In the genomic region with DNA sequence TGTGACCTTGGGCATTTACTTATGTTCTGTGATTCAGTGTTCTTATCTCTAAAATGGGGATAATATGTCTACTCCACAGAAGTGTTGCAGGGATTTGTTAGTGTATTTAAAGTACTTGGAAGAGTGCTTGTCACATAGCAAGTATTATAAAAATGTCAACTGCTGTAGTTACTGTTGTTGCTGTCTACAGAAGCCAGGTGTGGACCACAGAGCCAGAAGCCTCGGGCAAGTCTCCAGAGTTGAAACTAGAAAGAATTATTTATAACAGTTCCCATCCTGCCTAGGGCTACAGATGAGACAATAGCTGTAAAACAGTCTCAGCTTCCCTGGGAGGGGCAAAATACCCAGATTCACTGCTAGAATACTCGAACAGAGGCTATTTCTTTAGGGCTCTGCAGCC, we compare ENCODE assay signal across 2 cellular contexts.
TF ChIP-seq lines count a peak whose summit lies in the region.

No MANE protein-coding gene starts in this region.

TF ChIP-seq in GM12878, 131 proteins besides CTCF, POLR2A, EP300 and RAD21:
- TF ChIP-seq MEF2A (IDR thresholded peaks at IDR 0.05; ENCODE audit: insufficient read depth, low read depth, low read length) (0 out of 2 replicates have a peak, but pooled peaks have one; percentile 12), RB1 (IDR thresholded peaks at IDR 0.05; ENCODE audit: borderline replicate concordance) (no peak), MEF2B (IDR thresholded peaks at IDR 0.05; ENCODE audit: partially characterized antibody, poor library complexity, severe bottlenecking) (no peak), SUZ12 (IDR thresholded peaks at IDR 0.05; ENCODE audit: unreplicated experiment) (no peak), HDAC6 (IDR thresholded peaks at IDR 0.05; ENCODE audit: unreplicated experiment) (no peak), FOS (IDR thresholded peaks at IDR 0.05; ENCODE audit: borderline replicate concordance, extremely low read depth, insufficient read length) (no peak), CREM (IDR thresholded peaks at IDR 0.05; ENCODE audit: low read depth) (no peak), CHD4 (IDR thresholded peaks at IDR 0.05) (no peak), POU2F2 (IDR thresholded peaks at IDR 0.05; ENCODE audit: borderline replicate concordance, low read depth, low read length) (no peak), ZNF217 (IDR thresholded peaks at IDR 0.05) (no peak), ZNF274 (IDR thresholded peaks at IDR 0.05; ENCODE audit: insufficient read depth, insufficient read length) (no peak), MYC (IDR thresholded peaks at IDR 0.05; ENCODE audit: insufficient read depth, insufficient read length, insufficient replicate concordance, low read length, severe bottlenecking) (no peak), TAF1 (IDR thresholded peaks at IDR 0.05; ENCODE audit: borderline replicate concordance, low read depth, low read length) (no peak), ZNF622 (IDR thresholded peaks at IDR 0.05) (no peak), RUNX3 (IDR thresholded peaks at IDR 0.05; ENCODE audit: low read length) (peak; percentile 13; the same call in 1 of the 2 replicates), TCF7 (IDR thresholded peaks at IDR 0.05; ENCODE audit: borderline replicate concordance) (no peak), GATAD2B (conservative IDR thresholded peaks at IDR 0.05; ENCODE audit: low read depth) (no peak), YY1 (IDR thresholded peaks at IDR 0.05; ENCODE audit: low read depth, low read length) (no peak), EGR1 (IDR thresholded peaks at IDR 0.05; ENCODE audit: borderline replicate concordance in 1 of 2, low read depth in 2 of 2, low read length in 2 of 2) (no peak), RAD51 (IDR thresholded peaks at IDR 0.05) (no peak), BMI1 (IDR thresholded peaks at IDR 0.05; ENCODE audit: borderline replicate concordance) (no peak), EED (IDR thresholded peaks at IDR 0.05; ENCODE audit: low read depth) (0 out of 2 replicates have a peak, but pooled peaks have one; percentile 45), NR2C1 (IDR thresholded peaks at IDR 0.05) (no peak)
- TF ChIP-seq, protein P1, sequence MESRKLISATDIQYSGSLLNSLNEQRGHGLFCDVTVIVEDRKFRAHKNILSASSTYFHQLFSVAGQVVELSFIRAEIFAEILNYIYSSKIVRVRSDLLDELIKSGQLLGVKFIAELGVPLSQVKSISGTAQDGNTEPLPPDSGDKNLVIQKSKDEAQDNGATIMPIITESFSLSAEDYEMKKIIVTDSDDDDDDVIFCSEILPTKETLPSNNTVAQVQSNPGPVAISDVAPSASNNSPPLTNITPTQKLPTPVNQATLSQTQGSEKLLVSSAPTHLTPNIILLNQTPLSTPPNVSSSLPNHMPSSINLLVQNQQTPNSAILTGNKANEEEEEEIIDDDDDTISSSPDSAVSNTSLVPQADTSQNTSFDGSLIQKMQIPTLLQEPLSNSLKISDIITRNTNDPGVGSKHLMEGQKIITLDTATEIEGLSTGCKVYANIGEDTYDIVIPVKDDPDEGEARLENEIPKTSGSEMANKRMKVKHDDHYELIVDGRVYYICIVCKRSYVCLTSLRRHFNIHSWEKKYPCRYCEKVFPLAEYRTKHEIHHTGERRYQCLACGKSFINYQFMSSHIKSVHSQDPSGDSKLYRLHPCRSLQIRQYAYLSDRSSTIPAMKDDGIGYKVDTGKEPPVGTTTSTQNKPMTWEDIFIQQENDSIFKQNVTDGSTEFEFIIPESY (IDR thresholded peaks at IDR 0.05): no peak
- TF ChIP-seq, protein P2, sequence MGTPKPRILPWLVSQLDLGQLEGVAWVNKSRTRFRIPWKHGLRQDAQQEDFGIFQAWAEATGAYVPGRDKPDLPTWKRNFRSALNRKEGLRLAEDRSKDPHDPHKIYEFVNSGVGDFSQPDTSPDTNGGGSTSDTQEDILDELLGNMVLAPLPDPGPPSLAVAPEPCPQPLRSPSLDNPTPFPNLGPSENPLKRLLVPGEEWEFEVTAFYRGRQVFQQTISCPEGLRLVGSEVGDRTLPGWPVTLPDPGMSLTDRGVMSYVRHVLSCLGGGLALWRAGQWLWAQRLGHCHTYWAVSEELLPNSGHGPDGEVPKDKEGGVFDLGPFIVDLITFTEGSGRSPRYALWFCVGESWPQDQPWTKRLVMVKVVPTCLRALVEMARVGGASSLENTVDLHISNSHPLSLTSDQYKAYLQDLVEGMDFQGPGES (IDR thresholded peaks at IDR 0.05): no peak
- TF ChIP-seq, protein P3, sequence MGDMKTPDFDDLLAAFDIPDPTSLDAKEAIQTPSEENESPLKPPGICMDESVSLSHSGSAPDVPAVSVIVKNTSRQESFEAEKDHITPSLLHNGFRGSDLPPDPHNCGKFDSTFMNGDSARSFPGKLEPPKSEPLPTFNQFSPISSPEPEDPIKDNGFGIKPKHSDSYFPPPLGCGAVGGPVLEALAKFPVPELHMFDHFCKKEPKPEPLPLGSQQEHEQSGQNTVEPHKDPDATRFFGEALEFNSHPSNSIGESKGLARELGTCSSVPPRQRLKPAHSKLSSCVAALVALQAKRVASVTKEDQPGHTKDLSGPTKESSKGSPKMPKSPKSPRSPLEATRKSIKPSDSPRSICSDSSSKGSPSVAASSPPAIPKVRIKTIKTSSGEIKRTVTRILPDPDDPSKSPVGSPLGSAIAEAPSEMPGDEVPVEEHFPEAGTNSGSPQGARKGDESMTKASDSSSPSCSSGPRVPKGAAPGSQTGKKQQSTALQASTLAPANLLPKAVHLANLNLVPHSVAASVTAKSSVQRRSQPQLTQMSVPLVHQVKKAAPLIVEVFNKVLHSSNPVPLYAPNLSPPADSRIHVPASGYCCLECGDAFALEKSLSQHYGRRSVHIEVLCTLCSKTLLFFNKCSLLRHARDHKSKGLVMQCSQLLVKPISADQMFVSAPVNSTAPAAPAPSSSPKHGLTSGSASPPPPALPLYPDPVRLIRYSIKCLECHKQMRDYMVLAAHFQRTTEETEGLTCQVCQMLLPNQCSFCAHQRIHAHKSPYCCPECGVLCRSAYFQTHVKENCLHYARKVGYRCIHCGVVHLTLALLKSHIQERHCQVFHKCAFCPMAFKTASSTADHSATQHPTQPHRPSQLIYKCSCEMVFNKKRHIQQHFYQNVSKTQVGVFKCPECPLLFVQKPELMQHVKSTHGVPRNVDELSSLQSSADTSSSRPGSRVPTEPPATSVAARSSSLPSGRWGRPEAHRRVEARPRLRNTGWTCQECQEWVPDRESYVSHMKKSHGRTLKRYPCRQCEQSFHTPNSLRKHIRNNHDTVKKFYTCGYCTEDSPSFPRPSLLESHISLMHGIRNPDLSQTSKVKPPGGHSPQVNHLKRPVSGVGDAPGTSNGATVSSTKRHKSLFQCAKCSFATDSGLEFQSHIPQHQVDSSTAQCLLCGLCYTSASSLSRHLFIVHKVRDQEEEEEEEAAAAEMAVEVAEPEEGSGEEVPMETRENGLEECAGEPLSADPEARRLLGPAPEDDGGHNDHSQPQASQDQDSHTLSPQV (IDR thresholded peaks at IDR 0.05): no peak
- TF ChIP-seq, protein P4, sequence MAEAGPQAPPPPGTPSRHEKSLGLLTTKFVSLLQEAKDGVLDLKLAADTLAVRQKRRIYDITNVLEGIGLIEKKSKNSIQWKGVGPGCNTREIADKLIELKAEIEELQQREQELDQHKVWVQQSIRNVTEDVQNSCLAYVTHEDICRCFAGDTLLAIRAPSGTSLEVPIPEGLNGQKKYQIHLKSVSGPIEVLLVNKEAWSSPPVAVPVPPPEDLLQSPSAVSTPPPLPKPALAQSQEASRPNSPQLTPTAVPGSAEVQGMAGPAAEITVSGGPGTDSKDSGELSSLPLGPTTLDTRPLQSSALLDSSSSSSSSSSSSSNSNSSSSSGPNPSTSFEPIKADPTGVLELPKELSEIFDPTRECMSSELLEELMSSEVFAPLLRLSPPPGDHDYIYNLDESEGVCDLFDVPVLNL (IDR thresholded peaks at IDR 0.05; ENCODE audit: low read depth, low read length): no peak
TF ChIP-seq in GM12878: peak in this region for 3.

TF ChIP-seq in GM23338, 12 proteins besides CTCF, POLR2A, EP300 and RAD21:
- TF ChIP-seq, protein P5, sequence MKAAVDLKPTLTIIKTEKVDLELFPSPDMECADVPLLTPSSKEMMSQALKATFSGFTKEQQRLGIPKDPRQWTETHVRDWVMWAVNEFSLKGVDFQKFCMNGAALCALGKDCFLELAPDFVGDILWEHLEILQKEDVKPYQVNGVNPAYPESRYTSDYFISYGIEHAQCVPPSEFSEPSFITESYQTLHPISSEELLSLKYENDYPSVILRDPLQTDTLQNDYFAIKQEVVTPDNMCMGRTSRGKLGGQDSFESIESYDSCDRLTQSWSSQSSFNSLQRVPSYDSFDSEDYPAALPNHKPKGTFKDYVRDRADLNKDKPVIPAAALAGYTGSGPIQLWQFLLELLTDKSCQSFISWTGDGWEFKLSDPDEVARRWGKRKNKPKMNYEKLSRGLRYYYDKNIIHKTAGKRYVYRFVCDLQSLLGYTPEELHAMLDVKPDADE (IDR thresholded peaks at IDR 0.05): no peak
- TF ChIP-seq EZH2phosphoT487 (IDR thresholded peaks at IDR 0.05; ENCODE audit: unreplicated experiment) (no peak), ZNF114 (CRISPR knock-in tag; IDR thresholded peaks at IDR 0.05) (no peak), CREB1 (CRISPR knock-in tag; IDR thresholded peaks at IDR 0.05; ENCODE audit: low read depth) (no peak), POLR2AphosphoS5 (IDR thresholded peaks at IDR 0.05; ENCODE audit: low read depth) (no peak), EZH2 (IDR thresholded peaks at IDR 0.05; ENCODE audit: low read depth, unreplicated experiment) (no peak), NANOG (IDR thresholded peaks at IDR 0.05; ENCODE audit: borderline replicate concordance) (no peak), JUNB (IDR thresholded peaks at IDR 0.05; ENCODE audit: unreplicated experiment) (no peak), STAT1 (IDR thresholded peaks at IDR 0.05; ENCODE audit: unreplicated experiment) (no peak), ZNF331 (CRISPR knock-in tag; IDR thresholded peaks at IDR 0.05; ENCODE audit: low read depth) (no peak)
- TF ChIP-seq, protein P6, sequence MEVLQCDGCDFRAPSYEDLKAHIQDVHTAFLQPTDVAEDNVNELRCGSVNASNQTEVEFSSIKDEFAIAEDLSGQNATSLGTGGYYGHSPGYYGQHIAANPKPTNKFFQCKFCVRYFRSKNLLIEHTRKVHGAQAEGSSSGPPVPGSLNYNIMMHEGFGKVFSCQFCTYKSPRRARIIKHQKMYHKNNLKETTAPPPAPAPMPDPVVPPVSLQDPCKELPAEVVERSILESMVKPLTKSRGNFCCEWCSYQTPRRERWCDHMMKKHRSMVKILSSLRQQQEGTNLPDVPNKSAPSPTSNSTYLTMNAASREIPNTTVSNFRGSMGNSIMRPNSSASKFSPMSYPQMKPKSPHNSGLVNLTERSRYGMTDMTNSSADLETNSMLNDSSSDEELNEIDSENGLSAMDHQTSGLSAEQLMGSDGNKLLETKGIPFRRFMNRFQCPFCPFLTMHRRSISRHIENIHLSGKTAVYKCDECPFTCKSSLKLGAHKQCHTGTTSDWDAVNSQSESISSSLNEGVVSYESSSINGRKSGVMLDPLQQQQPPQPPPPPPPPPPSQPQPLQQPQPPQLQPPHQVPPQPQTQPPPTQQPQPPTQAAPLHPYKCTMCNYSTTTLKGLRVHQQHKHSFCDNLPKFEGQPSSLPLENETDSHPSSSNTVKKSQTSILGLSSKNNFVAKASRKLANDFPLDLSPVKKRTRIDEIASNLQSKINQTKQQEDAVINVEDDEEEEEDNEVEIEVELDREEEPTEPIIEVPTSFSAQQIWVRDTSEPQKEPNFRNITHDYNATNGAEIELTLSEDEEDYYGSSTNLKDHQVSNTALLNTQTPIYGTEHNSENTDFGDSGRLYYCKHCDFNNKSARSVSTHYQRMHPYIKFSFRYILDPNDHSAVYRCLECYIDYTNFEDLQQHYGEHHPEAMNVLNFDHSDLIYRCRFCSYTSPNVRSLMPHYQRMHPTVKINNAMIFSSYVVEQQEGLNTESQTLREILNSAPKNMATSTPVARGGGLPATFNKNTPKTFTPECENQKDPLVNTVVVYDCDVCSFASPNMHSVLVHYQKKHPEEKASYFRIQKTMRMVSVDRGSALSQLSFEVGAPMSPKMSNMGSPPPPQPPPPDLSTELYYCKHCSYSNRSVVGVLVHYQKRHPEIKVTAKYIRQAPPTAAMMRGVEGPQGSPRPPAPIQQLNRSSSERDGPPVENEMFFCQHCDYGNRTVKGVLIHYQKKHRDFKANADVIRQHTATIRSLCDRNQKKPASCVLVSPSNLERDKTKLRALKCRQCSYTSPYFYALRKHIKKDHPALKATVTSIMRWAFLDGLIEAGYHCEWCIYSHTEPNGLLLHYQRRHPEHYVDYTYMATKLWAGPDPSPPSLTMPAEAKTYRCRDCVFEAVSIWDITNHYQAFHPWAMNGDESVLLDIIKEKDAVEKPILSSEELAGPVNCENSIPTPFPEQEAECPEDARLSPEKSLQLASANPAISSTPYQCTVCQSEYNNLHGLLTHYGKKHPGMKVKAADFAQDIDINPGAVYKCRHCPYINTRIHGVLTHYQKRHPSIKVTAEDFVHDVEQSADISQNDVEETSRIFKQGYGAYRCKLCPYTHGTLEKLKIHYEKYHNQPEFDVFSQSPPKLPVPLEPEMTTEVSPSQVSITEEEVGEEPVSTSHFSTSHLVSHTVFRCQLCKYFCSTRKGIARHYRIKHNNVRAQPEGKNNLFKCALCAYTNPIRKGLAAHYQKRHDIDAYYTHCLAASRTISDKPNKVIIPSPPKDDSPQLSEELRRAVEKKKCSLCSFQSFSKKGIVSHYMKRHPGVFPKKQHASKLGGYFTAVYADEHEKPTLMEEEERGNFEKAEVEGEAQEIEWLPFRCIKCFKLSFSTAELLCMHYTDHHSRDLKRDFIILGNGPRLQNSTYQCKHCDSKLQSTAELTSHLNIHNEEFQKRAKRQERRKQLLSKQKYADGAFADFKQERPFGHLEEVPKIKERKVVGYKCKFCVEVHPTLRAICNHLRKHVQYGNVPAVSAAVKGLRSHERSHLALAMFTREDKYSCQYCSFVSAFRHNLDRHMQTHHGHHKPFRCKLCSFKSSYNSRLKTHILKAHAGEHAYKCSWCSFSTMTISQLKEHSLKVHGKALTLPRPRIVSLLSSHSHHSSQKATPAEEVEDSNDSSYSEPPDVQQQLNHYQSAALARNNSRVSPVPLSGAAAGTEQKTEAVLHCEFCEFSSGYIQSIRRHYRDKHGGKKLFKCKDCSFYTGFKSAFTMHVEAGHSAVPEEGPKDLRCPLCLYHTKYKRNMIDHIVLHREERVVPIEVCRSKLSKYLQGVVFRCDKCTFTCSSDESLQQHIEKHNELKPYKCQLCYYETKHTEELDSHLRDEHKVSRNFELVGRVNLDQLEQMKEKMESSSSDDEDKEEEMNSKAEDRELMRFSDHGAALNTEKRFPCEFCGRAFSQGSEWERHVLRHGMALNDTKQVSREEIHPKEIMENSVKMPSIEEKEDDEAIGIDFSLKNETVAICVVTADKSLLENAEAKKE (CRISPR knock-in tag; IDR thresholded peaks at IDR 0.05): no peak
- TF ChIP-seq, protein P7, sequence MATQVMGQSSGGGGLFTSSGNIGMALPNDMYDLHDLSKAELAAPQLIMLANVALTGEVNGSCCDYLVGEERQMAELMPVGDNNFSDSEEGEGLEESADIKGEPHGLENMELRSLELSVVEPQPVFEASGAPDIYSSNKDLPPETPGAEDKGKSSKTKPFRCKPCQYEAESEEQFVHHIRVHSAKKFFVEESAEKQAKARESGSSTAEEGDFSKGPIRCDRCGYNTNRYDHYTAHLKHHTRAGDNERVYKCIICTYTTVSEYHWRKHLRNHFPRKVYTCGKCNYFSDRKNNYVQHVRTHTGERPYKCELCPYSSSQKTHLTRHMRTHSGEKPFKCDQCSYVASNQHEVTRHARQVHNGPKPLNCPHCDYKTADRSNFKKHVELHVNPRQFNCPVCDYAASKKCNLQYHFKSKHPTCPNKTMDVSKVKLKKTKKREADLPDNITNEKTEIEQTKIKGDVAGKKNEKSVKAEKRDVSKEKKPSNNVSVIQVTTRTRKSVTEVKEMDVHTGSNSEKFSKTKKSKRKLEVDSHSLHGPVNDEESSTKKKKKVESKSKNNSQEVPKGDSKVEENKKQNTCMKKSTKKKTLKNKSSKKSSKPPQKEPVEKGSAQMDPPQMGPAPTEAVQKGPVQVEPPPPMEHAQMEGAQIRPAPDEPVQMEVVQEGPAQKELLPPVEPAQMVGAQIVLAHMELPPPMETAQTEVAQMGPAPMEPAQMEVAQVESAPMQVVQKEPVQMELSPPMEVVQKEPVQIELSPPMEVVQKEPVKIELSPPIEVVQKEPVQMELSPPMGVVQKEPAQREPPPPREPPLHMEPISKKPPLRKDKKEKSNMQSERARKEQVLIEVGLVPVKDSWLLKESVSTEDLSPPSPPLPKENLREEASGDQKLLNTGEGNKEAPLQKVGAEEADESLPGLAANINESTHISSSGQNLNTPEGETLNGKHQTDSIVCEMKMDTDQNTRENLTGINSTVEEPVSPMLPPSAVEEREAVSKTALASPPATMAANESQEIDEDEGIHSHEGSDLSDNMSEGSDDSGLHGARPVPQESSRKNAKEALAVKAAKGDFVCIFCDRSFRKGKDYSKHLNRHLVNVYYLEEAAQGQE (IDR thresholded peaks at IDR 0.05; ENCODE audit: unreplicated experiment): no peak
